Comparison of ENCODE assay signal across 16 cellular contexts in genomic region chr1:63936276-63936675, GRCh38.
A peak's percentile ranks its signal among the peaks of the same experiment; 100 is the strongest.
DNase-seq lines count a peak whose midpoint lies in the region; ATAC-seq, FAIRE-seq and TF ChIP-seq lines count a peak whose summit lies in the region.
"Had no signal": no experiment of that assay in that cellular context is flagged by ENCODE, and none has a peak within 500 bp of the region (broad histone marks: within the 10 kb centered on the region; RNA-seq: fewer than 3 reads in every experiment).

No MANE protein-coding gene starts in this region.

- no peaks in the 10 kb centered on the region for H3K27me3 ChIP-seq in vagina
- H3K27me3 ChIP-seq: BLaER1 treated with 17β-estradiol and CSF1 and Interleukin-3, amounts not matched to agents 10 nM and 100 nM had no signal

- no peaks in the 10 kb centered on the region for H3K9me3 Mint-ChIP-seq in chondrocyte (ENCODE audit: low read depth)
- no peaks in the 10 kb centered on the region for H3K9me3 Mint-ChIP-seq in mesothelial cell of epicardium
- no peaks in the 10 kb centered on the region for H3K9me3 Mint-ChIP-seq in activated T-cell treated with anti-CD3 and anti-CD28 coated beads, Interleukin-2, amount 50 U/mL, for 4 hours
- H3K9me3 Mint-ChIP-seq in activated CD8-positive, alpha-beta T cell treated with anti-CD3 and anti-CD28 coated beads for 36 hours = no peaks in the 10 kb centered on the region
- H3K9me3 Mint-ChIP-seq: CD4-positive, alpha-beta T cell had no signal

- H3K9me3 ChIP-seq in vagina = no peaks in the 10 kb centered on the region
- H3K9me3 ChIP-seq: BLaER1 treated with 17β-estradiol and CSF1 and Interleukin-3, amounts not matched to agents 10 nM and 100 nM had no signal

- CTCF ChIA-PET in activated CD8-positive, alpha-beta T cell treated with anti-CD3 and anti-CD28 coated beads for 36 hours (lab: Charles Lee) = interaction anchor here (0.6 kb wide), 1 partner anchor 308 kb away, joined by 3 read pairs; no protein-coding TSS in a partner anchor

- no peak overlapping the region for H3K4me3 Mint-ChIP-seq in chondrocyte (ENCODE audit: unreplicated experiment)
- H3K4me3 Mint-ChIP-seq in mesothelial cell of epicardium = no peak overlapping the region
- H3K4me3 Mint-ChIP-seq in activated T-cell treated with anti-CD3 and anti-CD28 coated beads, Interleukin-2, amount 50 U/mL, for 4 hours = no peak overlapping the region
- no peak overlapping the region for H3K4me3 Mint-ChIP-seq in activated CD8-positive, alpha-beta T cell treated with anti-CD3 and anti-CD28 coated beads for 36 hours
- H3K4me3 Mint-ChIP-seq: CD4-positive, alpha-beta T cell had no signal

- TF ChIP-seq POLR2A in vagina (IDR thresholded peaks at IDR 0.05) = no peak

- in situ Hi-C loops in Caki2 (cut with HindIII; ENCODE audit: low pct_unique_long_range_greater_than_20kb, low sequenced_read_pairs) = no loop called here

- POLR2A ChIA-PET in activated CD8-positive, alpha-beta T cell treated with anti-CD3 and anti-CD28 coated beads for 36 hours (lab: Charles Lee) = no interaction called here

- no peak for ATAC-seq in activated T-cell treated with anti-CD3 and anti-CD28 coated beads, Interleukin-2, amount 50 U/mL, for 4 hours
- ATAC-seq in activated CD8-positive, alpha-beta T cell treated with anti-CD3 and anti-CD28 coated beads for 36 hours = no peak

- TF ChIP-seq CTCF in chondrocyte (IDR thresholded peaks at IDR 0.05) (no peak), mesothelial cell of epicardium (IDR thresholded peaks at IDR 0.05; ENCODE audit: unreplicated experiment) (no peak), vagina (IDR thresholded peaks at IDR 0.05) (no peak)
- TF ChIP-seq CTCF in activated CD8-positive, alpha-beta T cell treated with anti-CD3 and anti-CD28 coated beads for 36 hours (IDR thresholded peaks at IDR 0.05) = no peak

- peak; percentile 14 for DNase-seq in Caki2 (ENCODE audit: low read depth)
- peak; percentile 8 for DNase-seq in RCC 7860 (ENCODE audit: low spot score)
- DNase-seq in chondrocyte (ENCODE audit: low spot score) = no peak
- no peak for DNase-seq in mesothelial cell of epicardium (ENCODE audit: low spot score in 2 of 2, unreplicated experiment in 2 of 2)
- DNase-seq in activated T-cell treated with anti-CD3 and anti-CD28 coated beads, Interleukin-2, amount 50 U/mL, for 4 hours = no peak
- DNase-seq in vagina (ENCODE audit: extremely low spot score in 2 of 2) = no peak
- no peak for DNase-seq in activated CD8-positive, alpha-beta T cell treated with anti-CD3 and anti-CD28 coated beads for 36 hours
- DNase-seq in NCI-H1694 (lab: John Stamatoyannopoulos, UW) = no peak
- DNase-seq: ACHN; CD4-positive, alpha-beta T cell; DMS79; GM23248; H7 had no signal

- peaks cover 91% of the 10 kb centered on the region for H3K4me1 Mint-ChIP-seq in chondrocyte (ENCODE audit: low read depth)
- H3K4me1 Mint-ChIP-seq in mesothelial cell of epicardium = peaks cover 47% of the 10 kb centered on the region
- no peaks in the 10 kb centered on the region for H3K4me1 Mint-ChIP-seq in activated T-cell treated with anti-CD3 and anti-CD28 coated beads, Interleukin-2, amount 50 U/mL, for 4 hours (ENCODE audit: low read depth)
- no peaks in the 10 kb centered on the region for H3K4me1 Mint-ChIP-seq in activated CD8-positive, alpha-beta T cell treated with anti-CD3 and anti-CD28 coated beads for 36 hours (ENCODE audit: low read depth)

- H3K27ac ChIP-seq in vagina = no peak overlapping the region
- H3K27ac ChIP-seq: BLaER1 treated with 17β-estradiol and CSF1 and Interleukin-3, amounts not matched to agents 10 nM and 100 nM; GM23248 had no signal

- H3K4me3 ChIP-seq in vagina = no peak overlapping the region
- H3K4me3 ChIP-seq: BLaER1 treated with 17β-estradiol and CSF1 and Interleukin-3, amounts not matched to agents 10 nM and 100 nM; GM23248 had no signal

- H3K36me3 Mint-ChIP-seq in chondrocyte (ENCODE audit: low read depth) = peaks cover 3% of the 10 kb centered on the region
- no peaks in the 10 kb centered on the region for H3K36me3 Mint-ChIP-seq in mesothelial cell of epicardium
- no peaks in the 10 kb centered on the region for H3K36me3 Mint-ChIP-seq in activated T-cell treated with anti-CD3 and anti-CD28 coated beads, Interleukin-2, amount 50 U/mL, for 4 hours (ENCODE audit: insufficient read depth)
- H3K36me3 Mint-ChIP-seq in activated CD8-positive, alpha-beta T cell treated with anti-CD3 and anti-CD28 coated beads for 36 hours (ENCODE audit: low read depth) = no peaks in the 10 kb centered on the region

- intact Hi-C loops in vagina (cut with DNase I) = no loop called here
- intact Hi-C loops in activated CD8-positive, alpha-beta T cell treated with anti-CD3 and anti-CD28 coated beads for 36 hours (cut with micrococcal nuclease) = no loop called here

- no peaks in the 10 kb centered on the region for H3K4me1 ChIP-seq in vagina

- no peaks in the 10 kb centered on the region for H3K36me3 ChIP-seq in vagina
- H3K36me3 ChIP-seq: BLaER1 treated with 17β-estradiol and CSF1 and Interleukin-3, amounts not matched to agents 10 nM and 100 nM had no signal

- peak; percentile 58 for FAIRE-seq in RCC 7860 (lab: Jason Lieb, UNC)
- FAIRE-seq: G401.6, GM12891 had no signal

- H3K27me3 Mint-ChIP-seq in chondrocyte (ENCODE audit: low read depth) (no peaks in the 10 kb centered on the region), mesothelial cell of epicardium (ENCODE audit: low read depth) (no peaks in the 10 kb centered on the region)
- peaks cover 3% of the 10 kb centered on the region for H3K27me3 Mint-ChIP-seq in activated T-cell treated with anti-CD3 and anti-CD28 coated beads, Interleukin-2, amount 50 U/mL, for 4 hours (ENCODE audit: low read depth)
- H3K27me3 Mint-ChIP-seq in activated CD8-positive, alpha-beta T cell treated with anti-CD3 and anti-CD28 coated beads for 36 hours = peaks cover 3% of the 10 kb centered on the region
- H3K27me3 Mint-ChIP-seq: CD4-positive, alpha-beta T cell had no signal

- peak overlapping the region; percentile 65 for H3K27ac Mint-ChIP-seq in chondrocyte (ENCODE audit: unreplicated experiment)
- peak overlapping the region; percentile 91 for H3K27ac Mint-ChIP-seq in mesothelial cell of epicardium
- no peak overlapping the region for H3K27ac Mint-ChIP-seq in activated CD8-positive, alpha-beta T cell treated with anti-CD3 and anti-CD28 coated beads for 36 hours
- H3K27ac Mint-ChIP-seq: CD4-positive, alpha-beta T cell had no signal

Comparison
In these comparisons a context has a peak if more than half of its experiments do, and no peak if none do; other contexts are left out.
1. DNase-seq: peak in Caki2 (single experiment) and RCC 7860 (single experiment); none in chondrocyte (single experiment), mesothelial cell of epicardium (0 of 2), activated T-cell treated with anti-CD3 and anti-CD28 coated beads, Interleukin-2, amount 50 U/mL, for 4 hours (single experiment), vagina (0 of 2), activated CD8-positive, alpha-beta T cell treated with anti-CD3 and anti-CD28 coated beads for 36 hours (single experiment) and NCI-H1694 (single experiment).